36 cellular contexts compared by ENCODE assay signal in the genomic region with DNA sequence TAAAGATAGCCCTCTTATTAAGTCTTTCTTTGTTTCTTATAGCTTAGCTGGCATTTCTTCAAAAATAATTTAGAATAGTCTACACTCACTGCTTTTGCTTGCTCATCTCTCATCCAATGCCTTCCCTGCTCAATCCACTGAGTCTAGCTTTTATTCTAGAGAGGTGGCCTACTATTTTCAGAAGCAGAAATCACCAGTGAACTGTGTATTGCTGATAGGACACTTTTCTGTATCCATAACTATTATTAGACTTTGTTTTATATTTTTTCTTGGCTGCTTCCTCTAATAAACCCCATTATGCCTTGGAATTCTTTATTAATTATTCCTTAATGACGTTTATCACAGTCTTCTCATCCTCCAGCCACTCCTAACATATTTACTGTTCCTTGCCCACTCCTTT.
"Had no signal": no experiment of that assay in that cellular context is flagged by ENCODE, and none has a peak within 500 bp of the region (broad histone marks: within the 10 kb centered on the region; RNA-seq: fewer than 3 reads in every experiment).

No MANE protein-coding gene starts in this region.

- H3K4me3 ChIP-seq: ascending aorta, cardiac muscle cell had no signal

- H3K4me1 ChIP-seq: ascending aorta had no signal

- DNase-seq: activated B cell treated with CpG ODN at 0.5 μM for 24 hours; activated CD4-positive, alpha-beta memory T cell treated with anti-CD3 and anti-CD28 coated beads for 36 hours; activated CD4-positive, alpha-beta T cell treated with anti-CD3 and anti-CD28 coated beads for 4 hours; activated CD4-positive, alpha-beta T cell treated with anti-CD3 and anti-CD28 coated beads, Interleukin-2, amount 10 ng/mL, durations not matched to agents 24 days and 14 days; activated CD4-positive, alpha-beta T cell treated with anti-CD3 and anti-CD28 coated beads, Interleukin-2, amount 50 U/mL, for 1 hour; activated CD4-positive, alpha-beta T cell treated with anti-CD3 and anti-CD28 coated beads, Interleukin-2, amount 50 U/mL, for 4 hours; activated CD4-positive, CD25-positive, alpha-beta regulatory T cell treated with anti-CD3 and anti-CD28 coated beads, Interleukin-2, amount 50 U/mL, for 72 hours; activated CD8-positive, alpha-beta memory T cell treated with anti-CD3 and anti-CD28 coated beads, Interleukin-2, amount 50 U/mL, for 4 hours; activated CD8-positive, alpha-beta T cell treated with anti-CD3 and anti-CD28 coated beads for 36 hours; activated effector memory CD4-positive, alpha-beta T cell treated with Interleukin-2 at 50 U/mL for 16 hours; activated gamma-delta T cell; activated naive CD4-positive, alpha-beta T cell treated with anti-CD3 and anti-CD28 coated beads, Interleukin-2, amount 10 ng/mL, durations not matched to agents 7 days and 5 days; activated naive CD4-positive, alpha-beta T cell treated with Interleukin-2 at 50 U/mL for 16 hours; activated naive CD8-positive, alpha-beta T cell treated with anti-CD3 and anti-CD28 coated beads, Interleukin-2, amount 10 ng/mL, durations not matched to agents 7 days and 5 days; activated naive CD8-positive, alpha-beta T cell treated with anti-CD3 and anti-CD28 coated beads, Interleukin-2, amount 50 U/mL, for 24 hours; activated T-cell treated with anti-CD3 and anti-CD28 coated beads for 4 hours; activated T-cell treated with anti-CD3 and anti-CD28 coated beads, Interleukin-2, amount 50 U/mL, for 1 hour; activated T-cell treated with anti-CD3 and anti-CD28 coated beads, Interleukin-2, amount 50 U/mL, for 48 hours; amygdala; anterior cingulate cortex; caudate nucleus; cerebellar nuclear complex; T-helper 2 cell; T-helper 9 cell had no signal

- H3K9me3 Mint-ChIP-seq: activated B cell treated with CpG ODN at 0.5 μM for 24 hours; activated CD4-positive, alpha-beta memory T cell treated with anti-CD3 and anti-CD28 coated beads for 36 hours; activated CD4-positive, alpha-beta T cell treated with anti-CD3 and anti-CD28 coated beads, Interleukin-2, amount 10 ng/mL, durations not matched to agents 24 days and 14 days; activated CD8-positive, alpha-beta T cell treated with anti-CD3 and anti-CD28 coated beads for 36 hours; activated naive CD4-positive, alpha-beta T cell treated with anti-CD3 and anti-CD28 coated beads, Interleukin-2, amount 10 ng/mL, durations not matched to agents 7 days and 5 days; activated naive CD4-positive, alpha-beta T cell treated with anti-CD3 and anti-CD28 coated beads, Interleukin-2, amount 50 U/mL, for 24 hours; activated naive CD8-positive, alpha-beta T cell treated with anti-CD3 and anti-CD28 coated beads, Interleukin-2, amount 50 U/mL, for 24 hours; activated T-helper 2 cell treated with anti-CD3 and anti-CD28 coated beads, Interferon-gamma antibody, Interleukin-2, Interleukin-4, amounts not matched to agents 10 μg/mL and 5 μg/mL and 100 μg/mL, durations not matched to agents 14 hours and 24 hours and 36 hours; T-helper 1 cell treated with Interleukin-12 subunit alpha and Interleukin-12 subunit beta and Interleukin-4 antibody, amounts not matched to agents 30 μg/mL and 1 μg/mL, for 36 hours; T-helper 2 cell treated with Interferon-gamma antibody and Interleukin-4, amounts not matched to agents 5 μg/mL and 100 μg/mL, for 36 hours had no signal

- H3K4me3 Mint-ChIP-seq: activated B cell treated with CpG ODN at 0.5 μM for 24 hours; activated CD4-positive, alpha-beta memory T cell treated with anti-CD3 and anti-CD28 coated beads for 36 hours; activated CD4-positive, alpha-beta T cell treated with anti-CD3 and anti-CD28 coated beads, Interleukin-2, amount 10 ng/mL, durations not matched to agents 24 days and 14 days; activated CD8-positive, alpha-beta T cell treated with anti-CD3 and anti-CD28 coated beads for 36 hours; activated naive CD4-positive, alpha-beta T cell treated with anti-CD3 and anti-CD28 coated beads, Interleukin-2, amount 10 ng/mL, durations not matched to agents 7 days and 5 days; activated naive CD4-positive, alpha-beta T cell treated with anti-CD3 and anti-CD28 coated beads, Interleukin-2, amount 50 U/mL, for 24 hours; activated naive CD8-positive, alpha-beta T cell; activated naive CD8-positive, alpha-beta T cell treated with anti-CD3 and anti-CD28 coated beads, Interleukin-2, amount 10 ng/mL, durations not matched to agents 7 days and 5 days; activated naive CD8-positive, alpha-beta T cell treated with anti-CD3 and anti-CD28 coated beads, Interleukin-2, amount 50 U/mL, for 24 hours; brain; central memory CD8-positive, alpha-beta T cell; T-helper 1 cell treated with Interleukin-12 subunit alpha and Interleukin-12 subunit beta and Interleukin-4 antibody, amounts not matched to agents 30 μg/mL and 1 μg/mL, for 36 hours; T-helper 2 cell treated with Interferon-gamma antibody and Interleukin-4, amounts not matched to agents 5 μg/mL and 100 μg/mL, for 36 hours had no signal

- FAIRE-seq: bronchial epithelial cell, TTC549 had no signal

- H3K27ac Mint-ChIP-seq: activated B cell treated with CpG ODN at 0.5 μM for 24 hours; activated CD4-positive, alpha-beta memory T cell treated with anti-CD3 and anti-CD28 coated beads for 36 hours; activated CD4-positive, alpha-beta T cell treated with anti-CD3 and anti-CD28 coated beads, Interleukin-2, amount 10 ng/mL, durations not matched to agents 24 days and 14 days; activated CD8-positive, alpha-beta T cell treated with anti-CD3 and anti-CD28 coated beads for 36 hours; activated naive CD4-positive, alpha-beta T cell treated with anti-CD3 and anti-CD28 coated beads, Interleukin-2, amount 10 ng/mL, durations not matched to agents 7 days and 5 days; activated naive CD4-positive, alpha-beta T cell treated with anti-CD3 and anti-CD28 coated beads, Interleukin-2, amount 50 U/mL, for 24 hours; activated naive CD8-positive, alpha-beta T cell; activated naive CD8-positive, alpha-beta T cell treated with anti-CD3 and anti-CD28 coated beads, Interleukin-2, amount 10 ng/mL, durations not matched to agents 7 days and 5 days; activated naive CD8-positive, alpha-beta T cell treated with anti-CD3 and anti-CD28 coated beads, Interleukin-2, amount 50 U/mL, for 24 hours; activated T-helper 2 cell treated with anti-CD3 and anti-CD28 coated beads, Interferon-gamma antibody, Interleukin-2, Interleukin-4, amounts not matched to agents 10 μg/mL and 5 μg/mL and 100 μg/mL, durations not matched to agents 14 hours and 24 hours and 36 hours; brain; T-helper 1 cell treated with Interleukin-12 subunit alpha and Interleukin-12 subunit beta and Interleukin-4 antibody, amounts not matched to agents 30 μg/mL and 1 μg/mL, for 36 hours; T-helper 2 cell treated with Interferon-gamma antibody and Interleukin-4, amounts not matched to agents 5 μg/mL and 100 μg/mL, for 36 hours had no signal

- ATAC-seq: activated CD8-positive, alpha-beta T cell treated with anti-CD3 and anti-CD28 coated beads for 36 hours; activated naive CD8-positive, alpha-beta T cell treated with anti-CD3 and anti-CD28 coated beads, Interleukin-2, amount 50 U/mL, for 24 hours had no signal

- H3K4me1 Mint-ChIP-seq: activated B cell treated with CpG ODN at 0.5 μM for 24 hours; activated CD4-positive, alpha-beta T cell treated with anti-CD3 and anti-CD28 coated beads, Interleukin-2, amount 10 ng/mL, durations not matched to agents 24 days and 14 days; activated naive CD4-positive, alpha-beta T cell treated with anti-CD3 and anti-CD28 coated beads, Interleukin-2, amount 10 ng/mL, durations not matched to agents 7 days and 5 days; activated naive CD8-positive, alpha-beta T cell treated with anti-CD3 and anti-CD28 coated beads, Interleukin-2, amount 50 U/mL, for 24 hours; brain; central memory CD8-positive, alpha-beta T cell had no signal

- H3K27me3 Mint-ChIP-seq: activated B cell treated with CpG ODN at 0.5 μM for 24 hours; activated CD4-positive, alpha-beta memory T cell treated with anti-CD3 and anti-CD28 coated beads for 36 hours; activated CD4-positive, alpha-beta T cell treated with anti-CD3 and anti-CD28 coated beads, Interleukin-2, amount 10 ng/mL, durations not matched to agents 24 days and 14 days; activated CD8-positive, alpha-beta T cell treated with anti-CD3 and anti-CD28 coated beads for 36 hours; activated naive CD4-positive, alpha-beta T cell treated with anti-CD3 and anti-CD28 coated beads, Interleukin-2, amount 10 ng/mL, durations not matched to agents 7 days and 5 days; activated naive CD4-positive, alpha-beta T cell treated with anti-CD3 and anti-CD28 coated beads, Interleukin-2, amount 50 U/mL, for 24 hours; activated naive CD8-positive, alpha-beta T cell; activated naive CD8-positive, alpha-beta T cell treated with anti-CD3 and anti-CD28 coated beads, Interleukin-2, amount 50 U/mL, for 24 hours; brain; central memory CD8-positive, alpha-beta T cell had no signal

- H3K9me3 ChIP-seq: ascending aorta had no signal

- H3K27ac ChIP-seq: ascending aorta, cardiac muscle cell, VCaP had no signal

- H3K27me3 ChIP-seq: ascending aorta, cardiac muscle cell had no signal

- H3K36me3 Mint-ChIP-seq: activated CD4-positive, alpha-beta memory T cell treated with anti-CD3 and anti-CD28 coated beads for 36 hours; activated naive CD4-positive, alpha-beta T cell treated with anti-CD3 and anti-CD28 coated beads, Interleukin-2, amount 10 ng/mL, durations not matched to agents 7 days and 5 days; activated naive CD4-positive, alpha-beta T cell treated with anti-CD3 and anti-CD28 coated beads, Interleukin-2, amount 50 U/mL, for 24 hours; activated naive CD8-positive, alpha-beta T cell had no signal

- H3K36me3 ChIP-seq: ascending aorta had no signal
